In the genomic region with DNA sequence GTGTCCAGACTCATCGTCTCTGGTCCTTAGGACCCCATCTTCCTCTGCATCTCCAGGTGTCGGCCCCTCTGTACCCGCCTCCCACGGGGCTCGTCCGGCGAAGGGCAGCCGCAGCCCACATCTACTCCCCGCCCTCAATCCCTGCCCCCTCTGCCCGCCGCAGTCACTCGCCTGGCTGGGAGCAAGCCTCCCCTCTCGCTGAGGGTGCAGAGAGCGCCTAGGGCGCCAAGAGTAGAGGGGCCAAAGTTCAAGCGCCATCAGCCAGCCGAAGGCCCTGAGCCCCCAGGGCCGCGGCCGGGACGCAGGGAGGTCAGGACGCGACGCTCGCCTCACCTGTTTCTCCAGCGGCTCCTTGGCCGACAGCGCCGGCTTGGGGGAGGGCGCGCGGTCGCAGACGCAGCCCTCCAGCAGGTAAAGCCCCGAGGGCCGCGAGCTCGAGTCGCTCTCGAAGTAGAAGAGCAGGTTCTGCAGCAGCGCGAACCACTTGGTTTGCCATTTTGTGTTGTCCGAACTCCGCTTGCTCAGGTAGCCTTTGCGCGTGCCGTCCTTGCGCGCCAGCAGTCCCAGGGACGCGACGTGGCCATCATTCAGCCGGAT, we compare ENCODE assay signal across 11 cellular contexts. TPM values are rescaled to one million over a fixed set of nuclear protein-coding genes. Genes with fewer than 3 reads are reported as not detected.
DNase-seq lines count a peak whose midpoint lies in the region; ATAC-seq, FAIRE-seq and TF ChIP-seq lines count a peak whose summit lies in the region.
"Had no signal": no experiment of that assay in that cellular context is flagged by ENCODE, and none has a peak within 500 bp of the region (broad histone marks: within the 10 kb centered on the region; RNA-seq: fewer than 3 reads in every experiment).

No MANE protein-coding gene starts in this region.

- H2BK12ac ChIP-seq in H1 (ENCODE audit: low read depth, low read length), result peak overlapping the region; percentile 85; the same call in 1 of the 2 replicates

- no peak overlapping the region for H2AK5ac ChIP-seq in H1 (ENCODE audit: low read depth, low read length)

- peak overlapping the region; percentile 83; the same call in 1 of the 2 replicates for H2BK15ac ChIP-seq in H1 (ENCODE audit: low read length)

- 2% methylated on average over 52 of the region's 53 CpGs; no CpG with 5 or more reads in 1 of the 2 experiments for WGBS in H1 (ENCODE audit: extremely low coverage in 1 of 2, insufficient coverage in 1 of 2, insufficient read length in 1 of 2, insufficient replicate concordance in 2 of 2, low coverage in 1 of 2, low lambda C conversion rate in 2 of 2, missing lambda C conversion rate in 1 of 2), 2 experiments
- WGBS in urinary bladder, result 1% methylated on average over 53 of the region's 53 CpGs

- peaks cover 16% of the 10 kb centered on the region for H3K4me1 Mint-ChIP-seq in nephron

- H4K5ac ChIP-seq in H1 (ENCODE audit: insufficient read length, low read depth, low read length), result no peak overlapping the region

- H3K4me3 Mint-ChIP-seq in nephron, result peak overlapping the region; percentile 77 to 85 (median 78)
- H3K4me3 Mint-ChIP-seq: central memory CD8-positive, alpha-beta T cell had no signal

- H3K23ac ChIP-seq in H1 (ENCODE audit: insufficient read length), result no peak overlapping the region

- no peaks in the 10 kb centered on the region for H3K79me2 ChIP-seq in H1 (ENCODE audit: control insufficient read depth in 1 of 2, insufficient read depth in 2 of 2, low read length in 2 of 2)

- peaks cover 0 to 19% (median 11%) of the 10 kb centered on the region in 4 experiments; a peak in 6 of 7 replicates for H3K4me1 ChIP-seq in H1 (replicated peaks in 1 of 4; ENCODE audit: control insufficient read depth in 3 of 4, insufficient read depth in 4 of 4, low read length in 3 of 4)
- H3K4me1 ChIP-seq in urinary bladder (ENCODE audit: insufficient read depth), result no peaks in the 10 kb centered on the region

- TF ChIP-seq CTCF in H1 (IDR thresholded peaks at IDR 0.05; ENCODE audit: control extremely low read depth in 1 of 3, insufficient read depth in 1 of 3, low read depth in 1 of 3, low read length in 3 of 3) (no peak), nephron (IDR thresholded peaks at IDR 0.05; ENCODE audit: unreplicated experiment in 3 of 3) (no peak)

- no peak for ATAC-seq in Right ventricle myocardium inferior
- ATAC-seq in left cardiac atrium, result no peak
- no peak for ATAC-seq in HG02870 (IDR thresholded peaks at IDR 0.05; ENCODE audit: unreplicated experiment)
- no peak for ATAC-seq in GM18505 (IDR thresholded peaks at IDR 0.05; ENCODE audit: unreplicated experiment)

- no peak for FAIRE-seq in H1 (lab: Jason Lieb, UNC)

- H3K27me3 ChIP-seq in H1 (replicated peaks in 1 of 4; ENCODE audit: control insufficient read depth in 3 of 4, extremely low read depth in 1 of 4, insufficient read depth in 3 of 4, low read length in 3 of 4), result peaks cover 54 to 90% (median 84%) of the 10 kb centered on the region in 4 experiments

- no peak overlapping the region; the same call in 1 of the 2 replicates for H2BK5ac ChIP-seq in H1 (ENCODE audit: low read depth, low read length)

- peak overlapping the region; percentile 92 for H4K91ac ChIP-seq in H1 (replicated peaks; ENCODE audit: insufficient read length, low read length)

- DNase-seq in Right ventricle myocardium inferior (ENCODE audit: missing footprints), result peak; percentile 69
- no peak for DNase-seq in left cardiac atrium
- DNase-seq in H1 (ENCODE audit: low read depth in 1 of 2, low spot score in 2 of 2), result peak in 1 of 2 experiments; percentile 69
- no peak for DNase-seq in AG08396 (ENCODE audit: low spot score)
- DNase-seq: NCI-H2081 had no signal

- peak overlapping the region in 2 of 4 experiments; percentile 20 to 38; a peak in 3 of 7 replicates for H3K9ac ChIP-seq in H1 (replicated peaks in 1 of 4; ENCODE audit: extremely low read depth in 1 of 4, low read depth in 3 of 4, low read length in 3 of 4)

- H2BK120ac ChIP-seq in H1 (replicated peaks; ENCODE audit: low read depth, low read length), result no peak overlapping the region

- H3K36me3 ChIP-seq in H1 (ENCODE audit: control insufficient read depth in 2 of 4, insufficient read depth in 4 of 4, low read length in 3 of 4) (no peaks in the 10 kb centered on the region), urinary bladder (ENCODE audit: insufficient read depth) (no peaks in the 10 kb centered on the region)

- no peak overlapping the region for H2BK20ac ChIP-seq in H1 (ENCODE audit: low read length)

- H3K14ac ChIP-seq in H1 (ENCODE audit: insufficient read length), result no peak overlapping the region

- H3K27ac Mint-ChIP-seq in nephron, result no peak overlapping the region

- no peaks in the 10 kb centered on the region for H3K36me3 Mint-ChIP-seq in nephron (ENCODE audit: low read depth)

- CTCF ChIA-PET in H1 (lab: Charles Lee; ENCODE audit: partially characterized antibody), result interaction anchor here (1.0 to 4.0 kb wide), 8 partner anchors 9 to 95 kb away, joined by 3 to 26 read pairs (median 6); no protein-coding TSS in a partner anchor

- intact Hi-C loops in Right ventricle myocardium inferior (cut with DNase I), result no loop called here
- intact Hi-C loops in left cardiac atrium (cut with DNase I), result no loop called here

- peaks cover 29% of the 10 kb centered on the region for H3K23me2 ChIP-seq in H1 (ENCODE audit: low read depth, low read length)

- 0 out of 4 replicates have a peak, but pooled peaks of 1 of the 2 experiments have one; percentile 2 for TF ChIP-seq RAD21 in H1 (IDR thresholded peaks at IDR 0.05 in 1 of 2, conservative IDR thresholded peaks at IDR 0.05 in 1 of 2; ENCODE audit: low read depth in 2 of 2, low read length in 2 of 2)

- H3K56ac ChIP-seq in H1 (replicated peaks; ENCODE audit: insufficient read length, low read depth, low read length), result peak overlapping the region; percentile 22

- peak overlapping the region; percentile 43 to 65 (median 52) for H3K4me3 ChIP-seq in H1 (ENCODE audit: extremely low read depth in 1 of 4, insufficient read depth in 2 of 4, low read depth in 3 of 4, low read length in 4 of 4)
- H3K4me3 ChIP-seq in urinary bladder (ENCODE audit: low read depth, low read length), result peak overlapping the region; percentile 4

- POLR2A ChIA-PET in H1 (lab: Charles Lee; ENCODE audit: partially characterized antibody), result no interaction called here

- no peak overlapping the region for H3K4ac ChIP-seq in H1 (replicated peaks; ENCODE audit: insufficient read length, low read depth, low read length)

- H4K8ac ChIP-seq in H1 (ENCODE audit: extremely low read depth, insufficient read depth, low read length), result peak overlapping the region; percentile 54; the same call in 1 of the 2 replicates

- peak overlapping the region; percentile 89 to 96 for H3K4me2 ChIP-seq in H1 (ENCODE audit: insufficient read depth in 1 of 2, low read depth in 2 of 2, low read length in 2 of 2)

- peak overlapping the region; percentile 57; the same call in 1 of the 2 replicates for H2AFZ ChIP-seq in H1 (ENCODE audit: low read length)

- H4K20me1 ChIP-seq in H1 (replicated peaks in 1 of 2; ENCODE audit: control insufficient read depth in 1 of 2, insufficient read depth in 2 of 2, low read length in 2 of 2), result peaks cover 3 to 13% of the 10 kb centered on the region in 2 experiments

- peaks cover 98% of the 10 kb centered on the region for H3K27me3 Mint-ChIP-seq in nephron (ENCODE audit: low read depth)

- no peaks in the 10 kb centered on the region for H3K79me1 ChIP-seq in H1 (ENCODE audit: low read depth, low read length)

- peak overlapping the region; percentile 82; the same call in 1 of the 2 replicates for H3K18ac ChIP-seq in H1 (ENCODE audit: extremely low read depth, low read length)

- no peak overlapping the region for H3K27ac ChIP-seq in H1 (ENCODE audit: low read depth, low read length)
- no peak overlapping the region for H3K27ac ChIP-seq in urinary bladder (ENCODE audit: low read depth)

- TF ChIP-seq EP300 in H1 (IDR thresholded peaks at IDR 0.05; ENCODE audit: borderline replicate concordance in 1 of 2, low read depth in 2 of 2, low read length in 2 of 2), result no peak

- no peaks in the 10 kb centered on the region for H3K9me3 ChIP-seq in H1 (ENCODE audit: insufficient read depth in 2 of 2, low read depth in 1 of 2, low read length in 1 of 2)

- peaks cover 3% of the 10 kb centered on the region for H3K9me3 Mint-ChIP-seq in nephron
- H3K9me3 Mint-ChIP-seq: central memory CD8-positive, alpha-beta T cell had no signal

- TF ChIP-seq POLR2A in H1 (IDR thresholded peaks at IDR 0.05; ENCODE audit: control extremely low read depth in 1 of 2, low read depth in 2 of 2, low read length in 2 of 2), result no peak
- TF ChIP-seq POLR2A in GM18505 (IDR thresholded peaks at IDR 0.05; ENCODE audit: borderline replicate concordance, extremely low read depth, insufficient read depth, insufficient read length), result no peak

TF ChIP-seq in H1, 55 proteins besides CTCF, POLR2A, EP300 and RAD21 (continues in another document):
- no peak for TF ChIP-seq SIX5 (IDR thresholded peaks at IDR 0.05; ENCODE audit: low read depth, low read length)
- no peak for TF ChIP-seq CHD2 (IDR thresholded peaks at IDR 0.05; ENCODE audit: low read length)
- TF ChIP-seq, protein P1, sequence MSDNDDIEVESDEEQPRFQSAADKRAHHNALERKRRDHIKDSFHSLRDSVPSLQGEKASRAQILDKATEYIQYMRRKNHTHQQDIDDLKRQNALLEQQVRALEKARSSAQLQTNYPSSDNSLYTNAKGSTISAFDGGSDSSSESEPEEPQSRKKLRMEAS (IDR thresholded peaks at IDR 0.05), result peak; percentile 16; the same call in 1 of the 2 replicates
- peak; percentile 1 for TF ChIP-seq ASH2L (IDR thresholded peaks at IDR 0.05; ENCODE audit: low read length)
- peak; percentile 92 for TF ChIP-seq EZH2 (IDR thresholded peaks at IDR 0.05; ENCODE audit: low read depth, low read length, severe bottlenecking)
- no peak for TF ChIP-seq CBX8 (IDR thresholded peaks at IDR 0.05; ENCODE audit: borderline replicate concordance, low read depth, low read length)
- TF ChIP-seq YY1 (IDR thresholded peaks at IDR 0.05; ENCODE audit: low read depth, low read length), result 0 out of 2 replicates have a peak, but pooled peaks have one; percentile 9
- no peak for TF ChIP-seq JUN (IDR thresholded peaks at IDR 0.05; ENCODE audit: low read depth, low read length)
- TF ChIP-seq HDAC2 (IDR thresholded peaks at IDR 0.05; ENCODE audit: borderline replicate concordance in 1 of 2, low read depth in 2 of 2, low read length in 2 of 2), result no peak

RNA-seq across cellular contexts. Expression of a gene that starts 0.6 kb away (rescaled TPM):
- total RNA-seq in Right ventricle myocardium inferior (not detected), left cardiac atrium (not detected), urinary bladder (0.48 TPM)
- 0.34 and 0.67 TPM in 2 replicates for total RNA-seq in H1 (2021; fragmentation: NEBNext Ultra II Directional; extraction: Animal tissue kit (Norgen Biotek cat#: 25700))
- polyA plus RNA-seq in H1 (2011; rRNA removed) (0.42 and 0.61 TPM in 2 replicates), urinary bladder (0.10 TPM)
- polyA plus RNA-seq in H1 (2011; cell fraction: cytosol; rRNA removed), result 0.40 TPM
- 1.1 TPM for polyA plus RNA-seq in H1 (2011; cell fraction: nucleus; rRNA removed)
- polyA plus RNA-seq in H1 (2012, experiment 1 of 2), result 0.46 to 1.0 TPM (median 0.54 TPM) in 4 replicates
- polyA plus RNA-seq in H1 (2012, experiment 2 of 2), result 0.10 TPM
- 0.12 TPM for polyA plus RNA-seq in H1 (2013, experiment 1 of 2)
- 0.11 TPM for polyA plus RNA-seq in H1 (2013, experiment 2 of 2)
- polyA minus RNA-seq in H1 (2011; rRNA and poly(A)+ RNA removed), result 1.1 and 1.2 TPM in 2 replicates
- polyA minus RNA-seq in H1 (2011; cell fraction: cytosol; rRNA and poly(A)+ RNA removed), result 1.0 TPM
- 2.0 TPM for polyA minus RNA-seq in H1 (2011; cell fraction: nucleus; rRNA and poly(A)+ RNA removed)
- total RNA-seq: pulmonary artery endothelial cell had no signal
